Comparison of ENCODE assay signal across 28 cellular contexts in the genomic region with DNA sequence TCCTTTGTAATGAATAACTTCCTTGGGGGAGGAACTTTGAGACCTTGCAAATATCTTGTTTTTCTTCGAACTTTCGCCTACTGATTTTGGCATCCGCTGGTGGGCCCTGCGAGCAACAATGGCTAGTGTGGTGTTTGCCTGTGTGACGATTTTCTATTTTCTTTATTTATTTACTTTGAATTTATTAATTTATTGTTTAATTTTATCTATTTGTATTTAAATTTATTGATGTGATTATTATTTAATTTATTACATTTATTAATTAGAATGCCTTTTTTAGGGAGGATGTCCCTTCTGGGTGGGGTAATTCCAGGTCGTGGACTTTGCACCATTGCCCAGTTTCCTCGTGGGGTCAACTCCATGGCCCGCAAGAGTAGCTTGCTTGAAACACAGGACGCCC.
"Had no signal": no experiment of that assay in that cellular context is flagged by ENCODE, and none has a peak within 500 bp of the region (broad histone marks: within the 10 kb centered on the region; RNA-seq: fewer than 3 reads in every experiment).

No MANE protein-coding gene starts in this region.

- H3K9me3 Mint-ChIP-seq: natural killer cell; nephron; stimulated activated effector memory CD8-positive, alpha-beta T cell treated with anti-CD3 and anti-CD28 coated beads, Interleukin-12 subunit alpha, Interleukin-12 subunit beta, amount 100 ng/mL, for 72 hours; stimulated activated naive B cell treated with anti-CD40 and anti-IgM and Interleukin-4, amounts not matched to agents 10 μg/mL and 1 μg/mL and 100 μg/mL, for 72 hours; stimulated activated naive CD8-positive, alpha-beta T cell treated with anti-CD3 and anti-CD28 coated beads, Interleukin-15, Interleukin-2, amounts not matched to agents 100 ng/mL and 50 ng/mL, for 24 hours had no signal

- H3K27ac Mint-ChIP-seq: natural killer cell; stimulated activated effector memory CD8-positive, alpha-beta T cell treated with anti-CD3 and anti-CD28 coated beads, Interleukin-12 subunit alpha, Interleukin-12 subunit beta, amount 100 ng/mL, for 72 hours; stimulated activated naive B cell treated with anti-CD40 and anti-IgM and Interleukin-4, amounts not matched to agents 10 μg/mL and 1 μg/mL and 100 μg/mL, for 72 hours; stimulated activated naive CD8-positive, alpha-beta T cell treated with anti-CD3 and anti-CD28 coated beads, Interleukin-15, Interleukin-2, amounts not matched to agents 100 ng/mL and 50 ng/mL, for 24 hours had no signal

- H3K9ac ChIP-seq: neural progenitor cell had no signal

- H3K36me3 Mint-ChIP-seq: natural killer cell; neural progenitor cell; stimulated activated effector memory CD8-positive, alpha-beta T cell treated with anti-CD3 and anti-CD28 coated beads, Interleukin-12 subunit alpha, Interleukin-12 subunit beta, amount 100 ng/mL, for 72 hours; stimulated activated naive B cell treated with anti-CD40 and anti-IgM and Interleukin-4, amounts not matched to agents 10 μg/mL and 1 μg/mL and 100 μg/mL, for 72 hours had no signal

- H3K4me3 ChIP-seq: neural progenitor cell, pancreas, prostate gland, right atrium auricular region, right lobe of liver, sigmoid colon, stomach, thoracic aorta, thyroid gland, tibial nerve, upper lobe of left lung, vagina had no signal

- H3K9me3 ChIP-seq: neutrophil, pancreas, prostate gland, right atrium auricular region, right lobe of liver, sigmoid colon, stomach, thoracic aorta, thyroid gland, tibial nerve, upper lobe of left lung, vagina had no signal

- H3K27me3 ChIP-seq: neural progenitor cell, pancreas, right atrium auricular region, right lobe of liver, sigmoid colon, stomach, thyroid gland, tibial nerve, upper lobe of left lung, vagina had no signal

- H3K4me1 Mint-ChIP-seq: natural killer cell; stimulated activated effector memory CD8-positive, alpha-beta T cell treated with anti-CD3 and anti-CD28 coated beads, Interleukin-12 subunit alpha, Interleukin-12 subunit beta, amount 100 ng/mL, for 72 hours; stimulated activated naive B cell treated with anti-CD40 and anti-IgM and Interleukin-4, amounts not matched to agents 10 μg/mL and 1 μg/mL and 100 μg/mL, for 72 hours had no signal

- H3K4me1 ChIP-seq: pancreas, prostate gland, right atrium auricular region, sigmoid colon, stomach, thyroid gland, upper lobe of left lung, vagina had no signal

- H3K36me3 ChIP-seq: neural progenitor cell, neutrophil, pancreas, prostate gland, right atrium auricular region, right lobe of liver, sigmoid colon, stomach, thoracic aorta, thyroid gland, tibial nerve, upper lobe of left lung, vagina had no signal

- FAIRE-seq: pancreas, small intestine, urothelium cell line had no signal

- ATAC-seq: natural killer cell; pancreas; right lobe of liver; stimulated activated effector memory CD8-positive, alpha-beta T cell treated with anti-CD3 and anti-CD28 coated beads, Interleukin-12 subunit alpha, Interleukin-12 subunit beta, amount 100 ng/mL, for 72 hours; stimulated activated naive B cell treated with anti-CD40 and anti-IgM and Interleukin-4, amounts not matched to agents 10 μg/mL and 1 μg/mL and 100 μg/mL, for 72 hours had no signal

- H3K27ac ChIP-seq: neural progenitor cell, neutrophil, pancreas, prostate gland, right atrium auricular region, right lobe of liver, sigmoid colon, stomach, thoracic aorta, thyroid gland, tibial nerve, upper lobe of left lung, vagina had no signal

- H3K4me3 Mint-ChIP-seq: natural killer cell; nephron; neural progenitor cell; stimulated activated effector memory CD8-positive, alpha-beta T cell treated with anti-CD3 and anti-CD28 coated beads, Interleukin-12 subunit alpha, Interleukin-12 subunit beta, amount 100 ng/mL, for 72 hours; stimulated activated naive B cell treated with anti-CD40 and anti-IgM and Interleukin-4, amounts not matched to agents 10 μg/mL and 1 μg/mL and 100 μg/mL, for 72 hours; stimulated activated naive CD8-positive, alpha-beta T cell treated with anti-CD3 and anti-CD28 coated beads, Interleukin-15, Interleukin-2, amounts not matched to agents 100 ng/mL and 50 ng/mL, for 24 hours had no signal

- DNase-seq: natural killer cell; nucleus accumbens; pancreas; retina; right lobe of liver; sigmoid colon; small intestine; stimulated activated CD4-positive, alpha-beta T cell treated with anti-CD3 and anti-CD28 coated beads, Interleukin-15, amount 100 ng/mL, for 24 hours; stimulated activated CD4-positive, alpha-beta T cell treated with anti-CD3 and anti-CD28 coated beads, Interleukin-2, amount 100 ng/mL, for 24 hours; stimulated activated CD4-positive, alpha-beta T cell treated with anti-CD3 and anti-CD28 coated beads, Interleukin-2, amount 100 ng/mL, for 48 hours; stimulated activated CD4-positive, alpha-beta T cell treated with anti-CD3 and anti-CD28 coated beads, Interleukin-4, amount 100 ng/mL, for 24 hours; stimulated activated naive B cell treated with anti-CD40 and anti-IgM and Interleukin-4, amounts not matched to agents 10 μg/mL and 1 μg/mL and 100 μg/mL, for 72 hours; stimulated activated naive CD4-positive, alpha-beta T cell treated with Interleukin-2 at 50 U/mL for 16 hours; stomach; thyroid gland; trophoblast cell; upper lobe of left lung had no signal
